8 cellular contexts compared by ENCODE assay signal in genomic region chr13:39603424-39603947, GRCh38. TPM values are rescaled to one million over a fixed set of nuclear protein-coding genes. Genes with fewer than 3 reads are reported as not detected.
A peak's percentile ranks its signal among the peaks of the same experiment; 100 is the strongest.
DNase-seq lines count a peak whose midpoint lies in the region; ATAC-seq, FAIRE-seq and TF ChIP-seq lines count a peak whose summit lies in the region.

No MANE protein-coding gene starts in this region.

- H3K27ac Mint-ChIP-seq in immature natural killer cell: no peak overlapping the region
- H3K27ac Mint-ChIP-seq in stimulated activated naive CD8-positive, alpha-beta T cell treated with anti-CD3 and anti-CD28 coated beads, Interleukin-15, Interleukin-2, amounts not matched to agents 100 ng/mL and 50 ng/mL, for 24 hours: no peak overlapping the region

- peak; percentile 29 for ATAC-seq in GM21737 (IDR thresholded peaks at IDR 0.05; ENCODE audit: unreplicated experiment)

- H3K4me3 ChIP-seq in astrocyte of the spinal cord (ENCODE audit: low read depth, low read length): peak overlapping the region; percentile 88

- peaks cover 8 to 15% of the 10 kb centered on the region in 2 donors for H3K4me1 Mint-ChIP-seq in immature natural killer cell
- H3K4me1 Mint-ChIP-seq in stimulated activated naive CD8-positive, alpha-beta T cell treated with anti-CD3 and anti-CD28 coated beads, Interleukin-15, Interleukin-2, amounts not matched to agents 100 ng/mL and 50 ng/mL, for 24 hours (ENCODE audit: low read depth): peaks cover 14% of the 10 kb centered on the region

- peak overlapping the region; percentile 38 to 69 (median 67) for H3K4me3 Mint-ChIP-seq in immature natural killer cell
- peak overlapping the region; percentile 83 for H3K4me3 Mint-ChIP-seq in stimulated activated naive CD8-positive, alpha-beta T cell treated with anti-CD3 and anti-CD28 coated beads, Interleukin-15, Interleukin-2, amounts not matched to agents 100 ng/mL and 50 ng/mL, for 24 hours

- TF ChIP-seq CTCF in GM10266 (IDR thresholded peaks at IDR 0.05; ENCODE audit: control insufficient read depth, insufficient read depth, low read depth, missing control alignments): no peak
- no peak for TF ChIP-seq CTCF in astrocyte of the spinal cord (IDR thresholded peaks at IDR 0.05; ENCODE audit: low read depth, low read length)
- no peak for TF ChIP-seq CTCF in D721Med (IDR thresholded peaks at IDR 0.05; ENCODE audit: insufficient read depth, missing control alignments)

- no peaks in the 10 kb centered on the region for H3K9me3 Mint-ChIP-seq in immature natural killer cell
- no peaks in the 10 kb centered on the region for H3K9me3 Mint-ChIP-seq in stimulated activated naive CD8-positive, alpha-beta T cell treated with anti-CD3 and anti-CD28 coated beads, Interleukin-15, Interleukin-2, amounts not matched to agents 100 ng/mL and 50 ng/mL, for 24 hours

- DNase-seq in GM10266 (ENCODE audit: extremely low spot score) (peak; percentile 41), M059J (ENCODE audit: low read depth) (peak; percentile 62), astrocyte of the spinal cord (ENCODE audit: low read depth, low spot score) (peak; percentile 38), immature natural killer cell (no peak), D721Med (ENCODE audit: insufficient read length, low spot score) (no peak), HT-29 (ENCODE audit: low spot score) (no peak)

- peaks cover 7 to 18% (median 14%) of the 10 kb centered on the region in 3 donors for H3K27me3 Mint-ChIP-seq in immature natural killer cell (ENCODE audit: low read depth in 3 of 3)
- peaks cover 62% of the 10 kb centered on the region for H3K27me3 Mint-ChIP-seq in stimulated activated naive CD8-positive, alpha-beta T cell treated with anti-CD3 and anti-CD28 coated beads, Interleukin-15, Interleukin-2, amounts not matched to agents 100 ng/mL and 50 ng/mL, for 24 hours

- FAIRE-seq in D721Med (lab: Jason Lieb, UNC): no peak

- H3K36me3 Mint-ChIP-seq in immature natural killer cell: no peaks in the 10 kb centered on the region
- H3K36me3 Mint-ChIP-seq in stimulated activated naive CD8-positive, alpha-beta T cell treated with anti-CD3 and anti-CD28 coated beads, Interleukin-15, Interleukin-2, amounts not matched to agents 100 ng/mL and 50 ng/mL, for 24 hours (ENCODE audit: low read depth): no peaks in the 10 kb centered on the region

- in situ Hi-C loops in astrocyte of the spinal cord (cut with HindIII; ENCODE audit: low sequenced_read_pairs): no loop called here

RNA-seq across cellular contexts. Expression of gene LHFPL6, which starts 0.5 kb away (rescaled TPM):
- 24.9 and 39.0 TPM in 2 replicates for total RNA-seq in M059J (2014; rRNA removed; shearing (Covaris generic))
- polyA plus RNA-seq in immature natural killer cell: 1 to 10 TPM in 1 of 3 donors, under 1 TPM in 1, not detected in 1; 0.52 to 1.3 TPM
- not detected in 2 replicates for total RNA-seq in HT-29 (2014; rRNA removed; shearing (Covaris generic))

RNA-seq across cellular contexts. Expression of gene COG6, which starts 52.0 kb away (rescaled TPM):
- total RNA-seq in M059J (2014; rRNA removed; shearing (Covaris generic)): 24.1 and 26.0 TPM in 2 replicates
- 10 to 100 TPM; 13.2 to 15.4 (median 15.1) TPM for polyA plus RNA-seq in immature natural killer cell
- total RNA-seq in HT-29 (2014; rRNA removed; shearing (Covaris generic)): 13.2 and 15.6 TPM in 2 replicates

Comparison
In these comparisons a context has a peak if more than half of its experiments do, and no peak if none do; other contexts are left out.
1. DNase-seq: peak in GM10266 (single experiment), M059J (single experiment) and astrocyte of the spinal cord (single experiment); none in immature natural killer cell (0 of 3), D721Med (single experiment) and HT-29 (single experiment).
2. RNA of gene LHFPL6, which starts 0.5 kb away (total RNA-seq): 24.9 to 39.0 TPM in M059J; not detected in HT-29; every median in the first group is over 10 times any median in the second.